ENCODE assay signal across 8 cellular contexts in the genomic region with DNA sequence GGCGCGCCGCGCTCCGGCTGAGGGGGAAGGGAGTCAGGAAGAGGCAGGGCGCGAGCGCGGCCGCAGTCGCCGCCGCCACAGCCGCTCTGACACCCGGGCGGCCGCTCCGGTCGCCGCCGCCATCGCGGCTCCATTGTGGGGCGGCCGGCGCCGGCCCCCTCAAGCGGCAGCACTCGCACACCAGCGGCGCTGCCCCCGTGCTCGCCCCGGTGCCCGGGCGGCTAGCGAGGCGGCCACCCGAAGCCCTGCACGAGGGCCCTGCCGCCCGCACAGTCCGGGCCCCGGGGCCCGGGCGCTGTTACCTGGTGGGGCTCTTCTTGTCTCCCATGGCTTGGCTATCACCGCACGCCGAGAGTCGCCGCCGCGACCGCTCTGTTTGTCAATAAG. TPM values are rescaled to one million over a fixed set of nuclear protein-coding genes. Genes with fewer than 3 reads are reported as not detected.
DNase-seq lines count a peak whose midpoint lies in the region; FAIRE-seq and TF ChIP-seq lines count a peak whose summit lies in the region.

No MANE protein-coding gene starts in this region.

- H3K27ac ChIP-seq in esophagus muscularis mucosa (replicated peaks in 1 of 4) (peak overlapping the region; percentile 93 to 98 (median 96)), parathyroid adenoma (peak overlapping the region; percentile 69)

- peak overlapping the region; percentile 44 for H3K4me2 ChIP-seq in parathyroid adenoma (ENCODE audit: low read length)

- peaks cover 0 to 5% (median 0%) of the 10 kb centered on the region in 4 donors for H3K36me3 ChIP-seq in esophagus muscularis mucosa
- H3K36me3 ChIP-seq in parathyroid adenoma (ENCODE audit: control insufficient read depth, insufficient read depth, low read length) = peaks cover 4% of the 10 kb centered on the region

- TF ChIP-seq POLR2A in GM12892 (IDR thresholded peaks at IDR 0.05; ENCODE audit: low read depth, low read length) (no peak), esophagus muscularis mucosa (IDR thresholded peaks at IDR 0.05; ENCODE audit: low read depth) (no peak)

- FAIRE-seq in GM12892 (lab: Jason Lieb, UNC) = no peak

- intact Hi-C loops in esophagus muscularis mucosa (cut with DNase I) = loop anchor here (2.0 kb wide), 2 partner anchors 89 to 93 kb away; partner anchors contain the start of genes GXYLT1, PPHLN1 and ZCRB1

- TF ChIP-seq EP300 in esophagus muscularis mucosa (IDR thresholded peaks at IDR 0.05) = no peak

- H3K9me3 ChIP-seq in esophagus muscularis mucosa (no peaks in the 10 kb centered on the region), parathyroid adenoma (ENCODE audit: control insufficient read depth, low read length) (no peaks in the 10 kb centered on the region)

- TF ChIP-seq CTCF in esophagus muscularis mucosa (IDR thresholded peaks at IDR 0.05) (no peak), parathyroid adenoma (IDR thresholded peaks at IDR 0.05) (no peak), GM10248 (IDR thresholded peaks at IDR 0.05; ENCODE audit: control extremely low read depth, extremely low read depth, low read depth, missing control alignments) (no peak)

- DNase-seq in GM12892 (ENCODE audit: insufficient read length) (peak; percentile 14), HCEC 1CT (peak; percentile 1), esophagus muscularis mucosa (ENCODE audit: extremely low spot score) (no peak), SIG-M5 (lab: John Stamatoyannopoulos, UW) (no peak), GM10248 (ENCODE audit: extremely low spot score) (no peak), NCI-H510A (lab: John Stamatoyannopoulos, UW) (no peak)

- POLR2A ChIA-PET in GM10248 (lab: Yijun Ruan, JAX) = no interaction called here

- no peaks in the 10 kb centered on the region for H3K27me3 ChIP-seq in esophagus muscularis mucosa
- H3K27me3 ChIP-seq in parathyroid adenoma (ENCODE audit: control insufficient read depth, insufficient read depth, low read length) = no peaks in the 10 kb centered on the region

- H2AFZ ChIP-seq in parathyroid adenoma = peak overlapping the region; percentile 86

- 0% methylated on average over 5 of the region's 54 CpGs for WGBS in esophagus muscularis mucosa

- no peak overlapping the region for H3K9ac ChIP-seq in parathyroid adenoma

- peaks cover 33 to 49% (median 42%) of the 10 kb centered on the region in 4 donors for H3K4me1 ChIP-seq in esophagus muscularis mucosa
- H3K4me1 ChIP-seq in parathyroid adenoma = no peaks in the 10 kb centered on the region

- H3K79me2 ChIP-seq in parathyroid adenoma = peaks cover 27% of the 10 kb centered on the region

- CTCF ChIA-PET in GM10248 (lab: Yijun Ruan, JAX) = no interaction called here

- H3K4me3 ChIP-seq in esophagus muscularis mucosa (peak overlapping the region; percentile 87 to 94 (median 90)), parathyroid adenoma (ENCODE audit: low read depth, low read length) (peak overlapping the region; percentile 57)

TF ChIP-seq in PFSK-1, 5 proteins besides CTCF, POLR2A, EP300 and RAD21:
- peak; percentile 23; the same call in 1 of the 2 replicates for TF ChIP-seq POLR2AphosphoS5 (IDR thresholded peaks at IDR 0.05; ENCODE audit: low read depth, low read length)
- no peak for TF ChIP-seq FOXP2 (optimal IDR thresholded peaks at IDR 0.05; ENCODE audit: borderline replicate concordance, extremely low read depth, extremely low read length, insufficient read depth)
- TF ChIP-seq REST (IDR thresholded peaks at IDR 0.05; ENCODE audit: insufficient read depth in 1 of 2, low read depth in 2 of 2, low read length in 2 of 2) = no peak
- no peak for TF ChIP-seq TAF1 (IDR thresholded peaks at IDR 0.05; ENCODE audit: borderline replicate concordance, insufficient read depth, low read length)
- TF ChIP-seq SIN3A (IDR thresholded peaks at IDR 0.05; ENCODE audit: borderline replicate concordance, insufficient read depth, low read length) = peak; percentile 21; the same call in 1 of the 2 replicates

RNA-seq across cellular contexts. Expression of gene YAF2, which starts 0.2 kb away (rescaled TPM):
- polyA plus RNA-seq in GM12892 (2012; ENCODE audit: missing spikeins) = 18.1 TPM
- polyA plus RNA-seq in PFSK-1 (2012; ENCODE audit: insufficient read length, low read depth) = 30.2 TPM
- 10 to 100 TPM; 16.8 to 30.3 (median 20.4) TPM for total RNA-seq in esophagus muscularis mucosa

Comparison
In these comparisons a context has a peak if more than half of its experiments do, and no peak if none do; other contexts are left out.
1. DNase-seq: peak in GM12892 (single experiment) and HCEC 1CT (single experiment); none in esophagus muscularis mucosa (single experiment), SIG-M5 (single experiment), GM10248 (single experiment) and NCI-H510A (single experiment).